In genomic region chrX:46573896-46574336, GRCh38 we compare ENCODE assay signal across 8 cellular contexts. TPM values are rescaled to one million over a fixed set of nuclear protein-coding genes. Genes with fewer than 3 reads are reported as not detected.
A peak's percentile ranks its signal among the peaks of the same experiment; 100 is the strongest.
DNase-seq lines count a peak whose midpoint lies in the region; ATAC-seq and TF ChIP-seq lines count a peak whose summit lies in the region.

No MANE protein-coding gene starts in this region.

- ATAC-seq in HG03280 (IDR thresholded peaks at IDR 0.05; ENCODE audit: unreplicated experiment) = peak; percentile 34

- H3K9me3 Mint-ChIP-seq in activated naive CD4-positive, alpha-beta T cell treated with anti-CD3 and anti-CD28 coated beads, Interleukin-2, amount 10 ng/mL, durations not matched to agents 7 days and 5 days = no peaks in the 10 kb centered on the region

- H3K4me1 ChIP-seq in left ventricle myocardium inferior = peaks cover 30% of the 10 kb centered on the region
- H3K4me1 ChIP-seq in sigmoid colon = peaks cover 0 to 13% (median 7%) of the 10 kb centered on the region in 4 donors

- H3K27me3 Mint-ChIP-seq in activated naive CD4-positive, alpha-beta T cell treated with anti-CD3 and anti-CD28 coated beads, Interleukin-2, amount 10 ng/mL, durations not matched to agents 7 days and 5 days = no peaks in the 10 kb centered on the region

- peaks cover 21% of the 10 kb centered on the region for H3K36me3 Mint-ChIP-seq in activated naive CD4-positive, alpha-beta T cell treated with anti-CD3 and anti-CD28 coated beads, Interleukin-2, amount 10 ng/mL, durations not matched to agents 7 days and 5 days

- 0 to 1% methylated on average over 52 of the region's 52 CpGs for WGBS in sigmoid colon, 2 donors

- CTCF ChIA-PET in activated naive CD4-positive, alpha-beta T cell treated with anti-CD3 and anti-CD28 coated beads, Interleukin-2, amount 10 ng/mL, durations not matched to agents 7 days and 5 days (lab: Charles Lee) = no interaction called here

- H3K27ac ChIP-seq in left ventricle myocardium inferior (replicated peaks) (peak overlapping the region; percentile 93), sigmoid colon (peak overlapping the region; percentile 66 to 67 (median 66))

- H3K36me3 ChIP-seq in left ventricle myocardium inferior (no peaks in the 10 kb centered on the region), sigmoid colon (no peaks in the 10 kb centered on the region)

- H3K4me3 Mint-ChIP-seq in activated naive CD4-positive, alpha-beta T cell treated with anti-CD3 and anti-CD28 coated beads, Interleukin-2, amount 10 ng/mL, durations not matched to agents 7 days and 5 days = peak overlapping the region; percentile 82

- TF ChIP-seq POLR2A in sigmoid colon (IDR thresholded peaks at IDR 0.05) = no peak

- peak overlapping the region; percentile 82 for H3K4me3 ChIP-seq in left ventricle myocardium inferior
- peak overlapping the region; percentile 38 to 61 (median 54) for H3K4me3 ChIP-seq in sigmoid colon

- H3K4me1 Mint-ChIP-seq in activated naive CD4-positive, alpha-beta T cell treated with anti-CD3 and anti-CD28 coated beads, Interleukin-2, amount 10 ng/mL, durations not matched to agents 7 days and 5 days = peaks cover 38% of the 10 kb centered on the region

- no peak for TF ChIP-seq EP300 in sigmoid colon (IDR thresholded peaks at IDR 0.05)

- peak; percentile 18 to 39 for DNase-seq in activated CD8-positive, alpha-beta memory T cell treated with anti-CD3 and anti-CD28 coated beads for 1 hour (ENCODE audit: extremely low read depth in 1 of 2, low read depth in 1 of 2)
- DNase-seq in activated CD8-positive, alpha-beta memory T cell treated with anti-CD3 and anti-CD28 coated beads for 24 hours = no peak
- peak; percentile 57 for DNase-seq in RPMI7951 (ENCODE audit: low read depth)
- peak; percentile 86 for DNase-seq in activated naive CD4-positive, alpha-beta T cell treated with anti-CD3 and anti-CD28 coated beads, Interleukin-2, amount 10 ng/mL, durations not matched to agents 7 days and 5 days
- DNase-seq in left ventricle myocardium inferior = peak; percentile 44
- peak; percentile 75 for DNase-seq in sigmoid colon
- no peak for DNase-seq in T1000 (lab: John Stamatoyannopoulos, UW)

- intact Hi-C loops in left ventricle myocardium inferior (cut with micrococcal nuclease) (loop anchor here (10.0 kb wide), 1 partner anchor 71 kb away; no protein-coding TSS in a partner anchor), sigmoid colon (cut with DNase I) (no loop called here)

- H3K9me3 ChIP-seq in left ventricle myocardium inferior (replicated peaks) (no peaks in the 10 kb centered on the region), sigmoid colon (no peaks in the 10 kb centered on the region)

- peak overlapping the region; percentile 87 for H3K27ac Mint-ChIP-seq in activated naive CD4-positive, alpha-beta T cell treated with anti-CD3 and anti-CD28 coated beads, Interleukin-2, amount 10 ng/mL, durations not matched to agents 7 days and 5 days

- TF ChIP-seq CTCF in left ventricle myocardium inferior (IDR thresholded peaks at IDR 0.05; ENCODE audit: borderline replicate concordance) = no peak
- TF ChIP-seq CTCF in sigmoid colon (IDR thresholded peaks at IDR 0.05) = no peak

- H3K27me3 ChIP-seq in left ventricle myocardium inferior (ENCODE audit: low read depth) (no peaks in the 10 kb centered on the region), sigmoid colon (peaks cover 0 to 8% (median 0%) of the 10 kb centered on the region in 3 donors)

RNA-seq across cellular contexts. Expression of gene CHST7, which starts 0.4 kb away (rescaled TPM):
- total RNA-seq in RPMI7951 (2014; rRNA removed; shearing (Covaris generic)) = 3.7 and 6.7 TPM in 2 replicates
- total RNA-seq in left ventricle myocardium inferior = 15.9 TPM
- 10 to 100 TPM in 2 of 4 donors, 1 to 10 TPM in 2; 6.6 to 15.8 (median 9.4) TPM for total RNA-seq in sigmoid colon
- 1 to 10 TPM; 1.2 to 2.1 (median 1.9) TPM for polyA plus RNA-seq in sigmoid colon

RNA-seq across cellular contexts. Expression of gene ZNF674, which starts 28.7 kb away (rescaled TPM):
- 4.8 and 7.2 TPM in 2 replicates for total RNA-seq in RPMI7951 (2014; rRNA removed; shearing (Covaris generic))
- total RNA-seq in left ventricle myocardium inferior = 2.9 TPM
- total RNA-seq in sigmoid colon = 1 to 10 TPM; 3.0 to 9.1 (median 5.5) TPM
- polyA plus RNA-seq in sigmoid colon = 1 to 10 TPM; 1.2 to 1.4 (median 1.3) TPM

Comparison
In these comparisons a context has a peak if more than half of its experiments do, and no peak if none do; other contexts are left out.
1. DNase-seq: peak in activated CD8-positive, alpha-beta memory T cell treated with anti-CD3 and anti-CD28 coated beads for 1 hour (2 of 2), RPMI7951 (single experiment), activated naive CD4-positive, alpha-beta T cell treated with anti-CD3 and anti-CD28 coated beads, Interleukin-2, amount 10 ng/mL, durations not matched to agents 7 days and 5 days (single experiment), left ventricle myocardium inferior (single experiment) and sigmoid colon (single experiment); none in activated CD8-positive, alpha-beta memory T cell treated with anti-CD3 and anti-CD28 coated beads for 24 hours (single experiment) and T1000 (single experiment).